10 cellular contexts compared by ENCODE assay signal in genomic region chr4:186719925-186720694, GRCh38. TPM values are rescaled to one million over a fixed set of nuclear protein-coding genes. Genes with fewer than 3 reads are reported as not detected.
DNase-seq lines count a peak whose midpoint lies in the region; ATAC-seq and TF ChIP-seq lines count a peak whose summit lies in the region.
"Had no signal": no experiment of that assay in that cellular context is flagged by ENCODE, and none has a peak within 500 bp of the region (broad histone marks: within the 10 kb centered on the region; RNA-seq: fewer than 3 reads in every experiment).

No MANE protein-coding gene starts in this region.

- peaks cover 8% of the 10 kb centered on the region for H3K9me3 Mint-ChIP-seq in activated naive CD4-positive, alpha-beta T cell treated with anti-CD3 and anti-CD28 coated beads for 36 hours
- peaks cover 12% of the 10 kb centered on the region for H3K9me3 Mint-ChIP-seq in activated naive CD4-positive, alpha-beta T cell treated with anti-CD3 and anti-CD28 coated beads, Interleukin-2, amount 10 ng/mL, durations not matched to agents 7 days and 5 days

- H3K9me3 ChIP-seq in OCI-LY7 (ENCODE audit: low read length) = peaks cover 10% of the 10 kb centered on the region
- H3K9me3 ChIP-seq in esophagus muscularis mucosa = peaks cover 0 to 8% (median 0%) of the 10 kb centered on the region in 4 donors
- peaks cover 0 to 12% (median 2%) of the 10 kb centered on the region in 4 donors for H3K9me3 ChIP-seq in tibial nerve

- H3K4me2 ChIP-seq in OCI-LY7 (ENCODE audit: low read length) = no peak overlapping the region

- CTCF ChIA-PET in activated naive CD4-positive, alpha-beta T cell treated with anti-CD3 and anti-CD28 coated beads for 36 hours (lab: Charles Lee) = interaction anchor here (0.6 kb wide), 1 partner anchor 236 kb away, joined by 3 read pairs; no protein-coding TSS in a partner anchor
- CTCF ChIA-PET in activated naive CD4-positive, alpha-beta T cell treated with anti-CD3 and anti-CD28 coated beads, Interleukin-2, amount 10 ng/mL, durations not matched to agents 7 days and 5 days (lab: Charles Lee) = no interaction called here
- CTCF ChIA-PET in OCI-LY7 (lab: Charles Lee; ENCODE audit: unreplicated experiment) = no interaction called here

- BruUV-seq in OCI-LY7 (replicated peaks; lab: Mats Ljungman, UMichigan) = no TSS peak

- H3K4me1 Mint-ChIP-seq in activated naive CD4-positive, alpha-beta T cell treated with anti-CD3 and anti-CD28 coated beads for 36 hours (ENCODE audit: low read depth) = peaks cover 10% of the 10 kb centered on the region
- H3K4me1 Mint-ChIP-seq in activated naive CD4-positive, alpha-beta T cell treated with anti-CD3 and anti-CD28 coated beads, Interleukin-2, amount 10 ng/mL, durations not matched to agents 7 days and 5 days = peaks cover 9% of the 10 kb centered on the region

- no peaks in the 10 kb centered on the region for H3K36me3 ChIP-seq in OCI-LY7 (ENCODE audit: insufficient read depth, low read length)
- H3K36me3 ChIP-seq in esophagus muscularis mucosa = no peaks in the 10 kb centered on the region
- H3K36me3 ChIP-seq in tibial nerve = no peaks in the 10 kb centered on the region

- H3K27ac ChIP-seq in OCI-LY7 (ENCODE audit: low read depth, low read length, poor library complexity, severe bottlenecking) (no peak overlapping the region), esophagus muscularis mucosa (replicated peaks in 1 of 4) (no peak overlapping the region), tibial nerve (no peak overlapping the region)

- TF ChIP-seq POLR2A in esophagus muscularis mucosa (IDR thresholded peaks at IDR 0.05; ENCODE audit: low read depth) = no peak
- TF ChIP-seq POLR2A in tibial nerve (IDR thresholded peaks at IDR 0.05) = no peak

- no peaks in the 10 kb centered on the region for H3K36me3 Mint-ChIP-seq in activated naive CD4-positive, alpha-beta T cell treated with anti-CD3 and anti-CD28 coated beads for 36 hours (ENCODE audit: low read depth)
- peaks cover 5% of the 10 kb centered on the region for H3K36me3 Mint-ChIP-seq in activated naive CD4-positive, alpha-beta T cell treated with anti-CD3 and anti-CD28 coated beads, Interleukin-2, amount 10 ng/mL, durations not matched to agents 7 days and 5 days

- no peak overlapping the region for H2AFZ ChIP-seq in OCI-LY7 (ENCODE audit: low read length)

- DNase-seq in activated naive CD4-positive, alpha-beta T cell treated with anti-CD3 and anti-CD28 coated beads for 36 hours = peak; percentile 19
- DNase-seq in activated naive CD4-positive, alpha-beta T cell treated with anti-CD3 and anti-CD28 coated beads, Interleukin-2, amount 10 ng/mL, durations not matched to agents 7 days and 5 days = no peak
- peak; percentile 52 for DNase-seq in OCI-LY7 (ENCODE audit: low spot score)
- no peak for DNase-seq in esophagus muscularis mucosa (ENCODE audit: extremely low spot score)
- DNase-seq in tibial nerve (ENCODE audit: low spot score in 2 of 2) = no peak
- no peak for DNase-seq in GF-D8 (lab: John Stamatoyannopoulos, UW)
- no peak for DNase-seq in cortex of kidney (lab: John Stamatoyannopoulos, UW)
- DNase-seq: activated CD4-positive, alpha-beta T cell treated with anti-CD3 and anti-CD28 coated beads, Interleukin-2, amount 50 U/mL, for 1 hour; stimulated activated CD4-positive, alpha-beta T cell treated with anti-CD3 and anti-CD28 coated beads, Interleukin-4, amount 100 ng/mL, for 1 hour had no signal

- peaks cover 30% of the 10 kb centered on the region for H3K27me3 Mint-ChIP-seq in activated naive CD4-positive, alpha-beta T cell treated with anti-CD3 and anti-CD28 coated beads for 36 hours (ENCODE audit: low read depth)
- H3K27me3 Mint-ChIP-seq in activated naive CD4-positive, alpha-beta T cell treated with anti-CD3 and anti-CD28 coated beads, Interleukin-2, amount 10 ng/mL, durations not matched to agents 7 days and 5 days = peaks cover 29% of the 10 kb centered on the region

- TF ChIP-seq CTCF in OCI-LY7 (conservative IDR thresholded peaks at IDR 0.05; ENCODE audit: low read length) (peak; percentile 73), esophagus muscularis mucosa (IDR thresholded peaks at IDR 0.05) (peak; percentile 7 to 40 (median 12)), tibial nerve (IDR thresholded peaks at IDR 0.05) (peak in 4 of 5 experiments; percentile 10 to 29 (median 18))

- H3K9me2 ChIP-seq in OCI-LY7 (ENCODE audit: insufficient read depth, low read length) = no peaks in the 10 kb centered on the region

- H3K4me1 ChIP-seq in OCI-LY7 (ENCODE audit: insufficient read depth, low read length, poor library complexity, severe bottlenecking) = no peaks in the 10 kb centered on the region
- peaks cover 3 to 43% (median 29%) of the 10 kb centered on the region in 4 donors for H3K4me1 ChIP-seq in esophagus muscularis mucosa
- H3K4me1 ChIP-seq in tibial nerve = peaks cover 0 to 45% (median 0%) of the 10 kb centered on the region in 4 donors

- ATAC-seq in HG02571 (IDR thresholded peaks at IDR 0.05; ENCODE audit: unreplicated experiment) = no peak

- H3K27me3 ChIP-seq in esophagus muscularis mucosa (peaks cover 0 to 12% (median 2%) of the 10 kb centered on the region in 4 donors), tibial nerve (no peaks in the 10 kb centered on the region)

- 83% methylated on average over 4 of the region's 4 CpGs for WGBS in esophagus muscularis mucosa
- 89 to 91% methylated on average over 4 of the region's 4 CpGs for WGBS in tibial nerve, 2 donors

- H3K4me3 Mint-ChIP-seq in activated naive CD4-positive, alpha-beta T cell treated with anti-CD3 and anti-CD28 coated beads for 36 hours = no peak overlapping the region
- no peak overlapping the region for H3K4me3 Mint-ChIP-seq in activated naive CD4-positive, alpha-beta T cell treated with anti-CD3 and anti-CD28 coated beads, Interleukin-2, amount 10 ng/mL, durations not matched to agents 7 days and 5 days

- intact Hi-C loops in activated naive CD4-positive, alpha-beta T cell treated with anti-CD3 and anti-CD28 coated beads for 36 hours (cut with micrococcal nuclease) = loop anchor here (5.0 to 10.0 kb wide), 2 partner anchors 423 to 885 kb away; no protein-coding TSS in a partner anchor
- intact Hi-C loops in OCI-LY7 (cut with micrococcal nuclease; ENCODE audit: unreplicated experiment) = no loop called here
- intact Hi-C loops in esophagus muscularis mucosa (cut with DNase I) = loop anchor here (10.0 kb wide), 1 partner anchor 225 kb away; no protein-coding TSS in a partner anchor

- no peaks in the 10 kb centered on the region for H4K20me1 ChIP-seq in OCI-LY7 (ENCODE audit: insufficient read depth, low read length)

- TF ChIP-seq EP300 in esophagus muscularis mucosa (IDR thresholded peaks at IDR 0.05) = no peak
- TF ChIP-seq EP300 in tibial nerve (IDR thresholded peaks at IDR 0.05) = no peak

- H3K4me3 ChIP-seq in OCI-LY7 (ENCODE audit: low read depth, low read length, poor library complexity, severe bottlenecking) = no peak overlapping the region
- H3K4me3 ChIP-seq in esophagus muscularis mucosa = no peak overlapping the region
- H3K4me3 ChIP-seq in tibial nerve = no peak overlapping the region

- H3K27ac Mint-ChIP-seq in activated naive CD4-positive, alpha-beta T cell treated with anti-CD3 and anti-CD28 coated beads for 36 hours = no peak overlapping the region
- H3K27ac Mint-ChIP-seq in activated naive CD4-positive, alpha-beta T cell treated with anti-CD3 and anti-CD28 coated beads, Interleukin-2, amount 10 ng/mL, durations not matched to agents 7 days and 5 days = no peak overlapping the region

- H3K79me2 ChIP-seq in OCI-LY7 (ENCODE audit: insufficient read depth, low read depth, low read length) = no peaks in the 10 kb centered on the region

- POLR2A ChIA-PET in OCI-LY7 (lab: Charles Lee) = interaction anchor here (0.5 to 0.9 kb wide), 3 partner anchors 21 to 1067 kb away, joined by 3 read pairs; no protein-coding TSS in a partner anchor

RNA-seq across cellular contexts. Expression of gene FAT1, which starts 3.5 kb away (rescaled TPM):
- total RNA-seq in activated naive CD4-positive, alpha-beta T cell treated with anti-CD3 and anti-CD28 coated beads for 36 hours = under 1 TPM; 0.02 to 0.43 TPM
- under 0.01 TPM in 2 replicates for total RNA-seq in OCI-LY7 (2014; rRNA removed; shearing (Covaris generic))
- 0.06 and 0.08 TPM in 2 replicates for total RNA-seq in OCI-LY7 (2022)
- 100 to 1,000 TPM; 145 to 244 (median 200) TPM for total RNA-seq in esophagus muscularis mucosa
- 100 to 1,000 TPM in 1 of 4 donors, 10 to 100 TPM in 3; 85.2 to 119 (median 91.6) TPM for total RNA-seq in tibial nerve

Comparison
In these comparisons a context has a peak if more than half of its experiments do, and no peak if none do; other contexts are left out.
1. DNase-seq: peak in activated naive CD4-positive, alpha-beta T cell treated with anti-CD3 and anti-CD28 coated beads for 36 hours (single experiment) and OCI-LY7 (single experiment); none in activated naive CD4-positive, alpha-beta T cell treated with anti-CD3 and anti-CD28 coated beads, Interleukin-2, amount 10 ng/mL, durations not matched to agents 7 days and 5 days (single experiment), esophagus muscularis mucosa (single experiment), tibial nerve (0 of 2), GF-D8 (single experiment) and cortex of kidney (single experiment).
2. CTCF ChIP-seq: peak in every context shown above with its lines; median percentile 73 in OCI-LY7; 18 in tibial nerve; 12 in esophagus muscularis mucosa.
3. RNA of gene FAT1, which starts 3.5 kb away (total RNA-seq): 145 to 244 TPM in esophagus muscularis mucosa and 85.2 to 119 TPM in tibial nerve; 0.02 to 0.43 TPM in activated naive CD4-positive, alpha-beta T cell treated with anti-CD3 and anti-CD28 coated beads for 36 hours and under 0.01 to 0.08 TPM in OCI-LY7; every median in the first group is over 10 times any median in the second.